In genomic region chr15:42137461-42138261, GRCh38 we compare ENCODE assay signal across 8 cellular contexts. TPM values are rescaled to one million over a fixed set of nuclear protein-coding genes. Genes with fewer than 3 reads are reported as not detected.
A peak's percentile ranks its signal among the peaks of the same experiment; 100 is the strongest.
DNase-seq lines count a peak whose midpoint lies in the region; ATAC-seq, FAIRE-seq and TF ChIP-seq lines count a peak whose summit lies in the region.

No MANE protein-coding gene starts in this region.

- H3K4me1 ChIP-seq in BE2C (no peaks in the 10 kb centered on the region), K562 (replicated peaks in 1 of 2; ENCODE audit: control insufficient read depth in 2 of 2, insufficient read depth in 2 of 2, low read length in 2 of 2) (peaks cover 5 to 7% of the 10 kb centered on the region in 2 experiments; a peak in 3 of 5 replicates), tibial artery (no peaks in the 10 kb centered on the region)

- TF ChIP-seq EP300 in K562 (IDR thresholded peaks at IDR 0.05; ENCODE audit: low read length), result no peak

- no peaks in the 10 kb centered on the region for H3K9me1 ChIP-seq in K562 (ENCODE audit: control insufficient read depth, insufficient read depth, low read length)

- H3K4me3 ChIP-seq in BE2C (ENCODE audit: low read depth, low read length) (no peak overlapping the region), K562 (no peak overlapping the region), tibial artery (no peak overlapping the region), MG63 (no peak overlapping the region)

- ATAC-seq in K562, result peak; percentile 67
- no peak for ATAC-seq in HG02870 (IDR thresholded peaks at IDR 0.05; ENCODE audit: unreplicated experiment)

- no peak overlapping the region for H3K27ac ChIP-seq in K562 (ENCODE audit: extremely low read depth, low read depth, low read length)
- no peak overlapping the region for H3K27ac ChIP-seq in tibial artery

- intact Hi-C loops in K562 (cut with micrococcal nuclease) (loop anchor here (5.0 kb wide), 2 partner anchors 55 to 250 kb away; no protein-coding TSS in a partner anchor), tibial artery (cut with DNase I; ENCODE audit: low total_unique reads) (loop anchor here (10.0 kb wide), 1 partner anchor 1353 kb away; no protein-coding TSS in a partner anchor)

- TF ChIP-seq CTCF in BE2C (IDR thresholded peaks at IDR 0.05; ENCODE audit: low read depth, low read length), result peak; percentile 71
- TF ChIP-seq CTCF in GM12872 (IDR thresholded peaks at IDR 0.05; ENCODE audit: insufficient read depth, low read depth, low read length), result peak; percentile 61; the same call in 2 of the 3 replicates
- peak; percentile 52 to 71 (median 61); a peak in 5 of 6 replicates for TF ChIP-seq CTCF in K562 (IDR thresholded peaks at IDR 0.05 in 2 of 3, conservative IDR thresholded peaks at IDR 0.05 in 1 of 3; ENCODE audit: insufficient read depth in 2 of 3, low read depth in 1 of 3, low read length in 3 of 3)
- peak; percentile 36 to 37 for TF ChIP-seq CTCF in tibial artery (IDR thresholded peaks at IDR 0.05)

- H3K9ac ChIP-seq in K562 (ENCODE audit: insufficient read depth in 1 of 2, low read depth in 2 of 2, low read length in 2 of 2), result no peak overlapping the region

- no peaks in the 10 kb centered on the region for H3K9me3 ChIP-seq in BE2C
- H3K9me3 ChIP-seq in K562 (replicated peaks; ENCODE audit: control insufficient read depth, insufficient read depth, low read depth, low read length), result no peaks in the 10 kb centered on the region
- no peaks in the 10 kb centered on the region for H3K9me3 ChIP-seq in tibial artery
- no peaks in the 10 kb centered on the region for H3K9me3 ChIP-seq in MG63

- peak; percentile 38 to 62; a peak in 3 of 4 replicates for TF ChIP-seq RAD21 in K562 (CRISPR knock-in tag; conservative IDR thresholded peaks at IDR 0.05 in 1 of 2, IDR thresholded peaks at IDR 0.05 in 1 of 2)

- no peak overlapping the region for H3K4me2 ChIP-seq in K562 (ENCODE audit: insufficient read depth, low read length)

- BruUV-seq in K562 (replicated peaks; lab: Mats Ljungman, UMichigan), result no TSS peak

- no peaks in the 10 kb centered on the region for H4K20me1 ChIP-seq in K562 (replicated peaks; ENCODE audit: control insufficient read depth, insufficient read depth, low read length)

- in situ Hi-C loops in K562 (cut with MboI), result loop anchor here (5.0 kb wide), 1 partner anchor 70 kb away; no protein-coding TSS in a partner anchor

- no peaks in the 10 kb centered on the region for H3K27me3 ChIP-seq in BE2C
- H3K27me3 ChIP-seq in K562 (ENCODE audit: control insufficient read depth in 2 of 2, insufficient read depth in 2 of 2, low read length in 2 of 2), result peaks cover 0 to 34% of the 10 kb centered on the region in 2 experiments; a peak in 3 of 5 replicates
- H3K27me3 ChIP-seq in tibial artery, result peaks cover 0 to 3% of the 10 kb centered on the region in 2 donors
- H3K27me3 ChIP-seq in MG63, result no peaks in the 10 kb centered on the region; the same call in 1 of the 2 replicates

- POLR2A ChIA-PET in K562 (lab: Yijun Ruan, JAX), result interaction anchor here (0.6 to 1.1 kb wide), 2 partner anchors 10 to 26 kb away, joined by 3 read pairs; no protein-coding TSS in a partner anchor

- CTCF ChIA-PET in K562 (lab: Yijun Ruan, JAX; ENCODE audit: low intra/inter-chr PET ratio), result interaction anchor here (0.5 to 0.9 kb wide), 5 partner anchors 59 to 443 kb away, joined by 3 to 4 read pairs (median 3); no protein-coding TSS in a partner anchor

- H2AFZ ChIP-seq in K562 (ENCODE audit: low read depth, low read length), result no peak overlapping the region

- DNase-seq in BE2C, result no peak
- peak; percentile 47 for DNase-seq in NCI-H748 (lab: John Stamatoyannopoulos, UW; ENCODE audit: unreplicated experiment)
- DNase-seq in K562 (ENCODE audit: extremely low read depth in 1 of 4, low spot score in 3 of 4), result peak in 2 of 4 experiments; percentile 44 to 65
- DNase-seq in iPS-NIHi7 (ENCODE audit: extremely low spot score), result peak; percentile 79
- peak in 1 of 2 donors; percentile 34 for DNase-seq in tibial artery
- no peak for DNase-seq in MG63

- no peaks in the 10 kb centered on the region for H3K79me2 ChIP-seq in K562 (ENCODE audit: control insufficient read depth, insufficient read depth, low read length)

- FAIRE-seq in K562 (lab: Jason Lieb, UNC), result peak; percentile 94

- WGBS in K562 (ENCODE audit: insufficient coverage, low coverage, missing lambda C conversion rate), result 10% methylated on average over 11 of the region's 11 CpGs

- H3K36me3 ChIP-seq in BE2C (no peaks in the 10 kb centered on the region), K562 (ENCODE audit: control insufficient read depth, insufficient read depth, low read length) (no peaks in the 10 kb centered on the region), tibial artery (no peaks in the 10 kb centered on the region), MG63 (no peaks in the 10 kb centered on the region)

- no peak for TF ChIP-seq POLR2A in K562 (conservative IDR thresholded peaks at IDR 0.05)

TF ChIP-seq in K562, 482 proteins besides CTCF, POLR2A, EP300 and RAD21 (continues in another document):
- peak; percentile 39 for TF ChIP-seq SMC3 (conservative IDR thresholded peaks at IDR 0.05; ENCODE audit: insufficient read depth, low read depth, low read length)
- 0 out of 2 replicates have a peak, but pooled peaks have one; percentile 17 for TF ChIP-seq VEZF1 (CRISPR knock-in tag; IDR thresholded peaks at IDR 0.05)
- TF ChIP-seq ZEB2 (IDR thresholded peaks at IDR 0.05), result 0 out of 2 replicates have a peak, but pooled peaks have one; percentile 28
- TF ChIP-seq ZBTB7A (IDR thresholded peaks at IDR 0.05; ENCODE audit: borderline replicate concordance, control insufficient read depth, low read depth, low read length), result 0 out of 2 replicates have a peak, but pooled peaks have one; percentile 22
- TF ChIP-seq SUPT5H (IDR thresholded peaks at IDR 0.05), result no peak

RNA-seq across cellular contexts. Expression of gene PLA2G4F, which starts 18.8 kb away (rescaled TPM):
- polyA plus RNA-seq in BE2C (2012; ENCODE audit: insufficient read depth, insufficient read length, low read depth), result not detected
- not detected in 2 replicates for total RNA-seq in K562 (2011; cell fraction: chromatin; rRNA removed; ENCODE audit: low replicate concordance)
- total RNA-seq in K562 (2011; cell fraction: nucleolus; rRNA removed), result not detected in 2 replicates
- not detected in 2 replicates for total RNA-seq in K562 (2011; cell fraction: nucleoplasm; rRNA removed)
- not detected in 2 replicates for total RNA-seq in K562 (2014; rRNA removed)
- not detected in 2 replicates for total RNA-seq in K562 (2014; rRNA removed; fragmentation: Illumina TruSeq; extraction: Trizol)
- not detected in 2 replicates for total RNA-seq in K562 (2015; rRNA removed; fragmentation: Illumina TruSeq; extraction: Trizol)
- total RNA-seq in K562 (2021), result 0.02 TPM in 1 of 2 replicates, not detected in the other
- not detected in 2 replicates for polyA plus RNA-seq in K562 (2011; rRNA removed)
- not detected in 2 replicates for polyA plus RNA-seq in K562 (2011; cell fraction: cytosol; rRNA removed)
- polyA plus RNA-seq in K562 (2011; cell fraction: nucleus; rRNA removed), result not detected in 2 replicates
- not detected in 2 replicates for polyA plus RNA-seq in K562 (2012)
- not detected in 2 replicates for polyA plus RNA-seq in K562 (2014; fragmentation: Illumina TruSeq; extraction: Trizol)
- not detected for polyA plus RNA-seq in K562 (2014; fragmentation: Nextera tagmentation; extraction: Ambion mirVana)
- not detected in 2 replicates for polyA plus RNA-seq in K562 (2014; rRNA removed)
- not detected in 2 replicates for polyA minus RNA-seq in K562 (2011; rRNA and poly(A)+ RNA removed)
- not detected in 2 replicates for polyA minus RNA-seq in K562 (2011; cell fraction: cytosol; rRNA and poly(A)+ RNA removed)
- not detected in 2 replicates for polyA minus RNA-seq in K562 (2011; cell fraction: nucleus; rRNA and poly(A)+ RNA removed)
- not detected in 2 replicates for total RNA-seq in MG63 (2014; rRNA removed; shearing (Covaris generic); ENCODE audit: low replicate concordance)

RNA-seq across cellular contexts. Expression of gene PLA2G4D, which starts 43.3 kb away (rescaled TPM):
- not detected for polyA plus RNA-seq in BE2C (2012; ENCODE audit: insufficient read depth, insufficient read length, low read depth)
- total RNA-seq in K562 (2011; cell fraction: chromatin; rRNA removed; ENCODE audit: low replicate concordance), result not detected in 2 replicates
- not detected in 2 replicates for total RNA-seq in K562 (2011; cell fraction: nucleolus; rRNA removed)
- total RNA-seq in K562 (2011; cell fraction: nucleoplasm; rRNA removed), result not detected in 2 replicates
- total RNA-seq in K562 (2014; rRNA removed) (not detected in 2 replicates), K562 (2014; rRNA removed; fragmentation: Illumina TruSeq; extraction: Trizol) (not detected in 2 replicates), K562 (2015; rRNA removed; fragmentation: Illumina TruSeq; extraction: Trizol) (not detected in 2 replicates), K562 (2021) (0.04 TPM in 1 of 2 replicates, not detected in the other)
- polyA plus RNA-seq in K562 (2011; rRNA removed) (0.04 TPM in 1 of 2 replicates, not detected in the other), K562 (2014; fragmentation: Illumina TruSeq; extraction: Trizol) (not detected in 2 replicates), K562 (2014; fragmentation: Nextera tagmentation; extraction: Ambion mirVana) (not detected), K562 (2014; rRNA removed) (not detected in 2 replicates)
- polyA plus RNA-seq in K562 (2011; cell fraction: cytosol; rRNA removed), result not detected in 2 replicates
- 0.06 TPM in 1 of 2 replicates, not detected in the other for polyA plus RNA-seq in K562 (2011; cell fraction: nucleus; rRNA removed)
- 0.03 TPM in 1 of 2 replicates, not detected in the other for polyA plus RNA-seq in K562 (2012)
- polyA minus RNA-seq in K562 (2011; rRNA and poly(A)+ RNA removed), result not detected in 2 replicates
- not detected in 2 replicates for polyA minus RNA-seq in K562 (2011; cell fraction: cytosol; rRNA and poly(A)+ RNA removed)
- not detected in 2 replicates for polyA minus RNA-seq in K562 (2011; cell fraction: nucleus; rRNA and poly(A)+ RNA removed)
- total RNA-seq in MG63 (2014; rRNA removed; shearing (Covaris generic); ENCODE audit: low replicate concordance), result not detected in 2 replicates

Comparison
In these comparisons a context has a peak if more than half of its experiments do, and no peak if none do; other contexts are left out.
1. DNase-seq: peak in NCI-H748 (single experiment) and iPS-NIHi7 (single experiment); none in BE2C (single experiment) and MG63 (single experiment).
2. Peak in every context shown above with its lines, with median percentiles within 50 percentile points of each other: CTCF ChIP-seq.